20 cellular contexts compared by ENCODE assay signal in the genomic region with DNA sequence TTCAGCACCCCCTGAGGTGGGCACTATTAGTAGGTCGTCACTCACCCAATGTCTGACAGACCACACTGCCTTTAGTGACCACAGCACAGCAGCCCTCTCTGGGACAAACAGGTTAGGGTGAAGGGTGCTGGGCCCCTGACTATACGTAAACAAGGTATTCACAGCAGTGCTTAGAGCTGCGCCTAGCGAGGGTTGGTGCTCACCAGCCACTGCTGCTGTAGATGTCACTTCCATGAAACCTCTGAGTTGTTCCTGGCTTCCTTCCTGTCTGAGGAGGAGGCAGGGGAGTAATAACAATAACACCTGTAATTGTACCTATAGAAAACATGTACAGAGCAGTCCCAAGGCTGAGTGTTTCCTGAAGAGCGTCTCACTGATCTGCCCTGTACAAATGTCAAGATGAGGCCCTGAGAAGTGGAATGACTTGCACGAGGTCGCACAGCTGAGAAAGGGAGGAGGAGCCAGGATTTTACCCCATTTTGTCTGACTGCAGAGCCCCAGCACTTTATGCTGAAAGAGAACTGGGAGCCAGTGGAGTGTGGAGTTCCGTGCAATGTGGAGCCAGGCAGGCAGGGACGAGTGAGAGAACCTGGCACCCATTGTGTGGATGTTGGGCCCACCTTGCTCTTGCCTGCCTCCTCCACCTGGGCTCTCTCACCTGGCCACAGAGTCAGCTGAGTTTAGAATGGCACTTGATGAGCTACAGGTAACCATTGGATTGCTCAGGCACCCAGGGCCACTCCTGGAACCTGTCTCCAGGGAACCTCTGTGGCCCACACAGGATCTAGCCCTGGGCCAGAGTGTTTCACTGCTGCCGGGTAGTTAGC.
"Had no signal": no experiment of that assay in that cellular context is flagged by ENCODE, and none has a peak within 500 bp of the region (broad histone marks: within the 10 kb centered on the region; RNA-seq: fewer than 3 reads in every experiment).

No MANE protein-coding gene starts in this region.

- H3K4me1 ChIP-seq: right lobe of liver had no signal

- H3K9me3 ChIP-seq: psoas muscle, right lobe of liver, stomach, testis, upper lobe of left lung had no signal

- ATAC-seq: effector memory CD8-positive, alpha-beta T cell; psoas muscle; right lobe of liver had no signal

- FAIRE-seq: frontal cortex had no signal

- H3K4me3 ChIP-seq: psoas muscle, right lobe of liver, smooth muscle cell, stomach, testis, upper lobe of left lung had no signal

- H3K9me3 Mint-ChIP-seq: activated CD4-positive, alpha-beta T cell treated with anti-CD3 and anti-CD28 coated beads, Interleukin-2, amount 10 ng/mL, durations not matched to agents 24 days and 14 days; effector memory CD8-positive, alpha-beta T cell; immature natural killer cell; nephron progenitor cell had no signal

- H3K4me2 ChIP-seq: smooth muscle cell had no signal

- H3K27ac ChIP-seq: epithelial cell of prostate, psoas muscle, right lobe of liver, stomach, testis, upper lobe of left lung, VCaP had no signal

- DNase-seq: activated CD4-positive, alpha-beta T cell treated with anti-CD3 and anti-CD28 coated beads, Interleukin-2, amount 10 ng/mL, durations not matched to agents 24 days and 14 days; activated effector memory CD4-positive, alpha-beta T cell treated with Interleukin-2 at 50 U/mL for 16 hours; activated T-cell treated with anti-CD3 and anti-CD28 coated beads for 4 hours; aorta; dermis blood vessel endothelial cell; effector memory CD8-positive, alpha-beta T cell; head of caudate nucleus; immature natural killer cell; nephron progenitor cell; psoas muscle; right lobe of liver; stimulated activated CD4-positive, alpha-beta T cell treated with anti-CD3 and anti-CD28 coated beads, Interleukin-4, amount 100 ng/mL, for 4 hours; stimulated activated CD8-positive, alpha-beta memory T cell treated with anti-CD3 and anti-CD28 coated beads, Interleukin-4, amount 100 ng/mL, for 48 hours; stomach; testis; upper lobe of left lung had no signal

- H3K4me1 Mint-ChIP-seq: immature natural killer cell had no signal

- H3K36me3 ChIP-seq: right lobe of liver, upper lobe of left lung had no signal

- H3K4me3 Mint-ChIP-seq: activated CD4-positive, alpha-beta T cell treated with anti-CD3 and anti-CD28 coated beads, Interleukin-2, amount 10 ng/mL, durations not matched to agents 24 days and 14 days; immature natural killer cell; nephron progenitor cell had no signal

- H3K27me3 Mint-ChIP-seq: activated CD4-positive, alpha-beta T cell treated with anti-CD3 and anti-CD28 coated beads, Interleukin-2, amount 10 ng/mL, durations not matched to agents 24 days and 14 days; effector memory CD8-positive, alpha-beta T cell had no signal

- H3K27me3 ChIP-seq: right lobe of liver, stomach, testis, upper lobe of left lung had no signal

- H3K27ac Mint-ChIP-seq: activated CD4-positive, alpha-beta T cell treated with anti-CD3 and anti-CD28 coated beads, Interleukin-2, amount 10 ng/mL, durations not matched to agents 24 days and 14 days; effector memory CD8-positive, alpha-beta T cell; nephron progenitor cell had no signal
